20 cellular contexts compared by ENCODE assay signal in genomic region chr4:2095236-2096072, GRCh38. TPM values are rescaled to one million over a fixed set of nuclear protein-coding genes. Genes with fewer than 3 reads are reported as not detected.
DNase-seq lines count a peak whose midpoint lies in the region; ATAC-seq and FAIRE-seq lines count a peak whose summit lies in the region.
"Had no signal": no experiment of that assay in that cellular context is flagged by ENCODE, and none has a peak within 500 bp of the region (broad histone marks: within the 10 kb centered on the region; RNA-seq: fewer than 3 reads in every experiment).

No MANE protein-coding gene starts in this region.

- peaks cover 6% of the 10 kb centered on the region; the same call in 1 of the 2 replicates for H3K9me3 ChIP-seq in SJCRH30 (replicated peaks)
- H3K9me3 ChIP-seq: testis had no signal

- no peaks in the 10 kb centered on the region for H3K27me3 ChIP-seq in SJCRH30
- H3K27me3 ChIP-seq: breast epithelium, testis had no signal

- peak; percentile 61 for DNase-seq in HT1080 (ENCODE audit: low read depth)
- peak; percentile 56 to 78 for DNase-seq in SJCRH30
- DNase-seq in kidney tubule cell (ENCODE audit: low spot score), result peak; percentile 92
- DNase-seq in urothelium cell line (ENCODE audit: low spot score), result peak; percentile 70
- DNase-seq in NCI-H146 (lab: John Stamatoyannopoulos, UW), result no peak
- no peak for DNase-seq in stimulated activated naive CD8-positive, alpha-beta T cell treated with anti-CD3 and anti-CD28 coated beads, Interleukin-15, Interleukin-2, amounts not matched to agents 100 U/mL and 50 U/mL, for 24 hours
- DNase-seq in putamen (ENCODE audit: low spot score), result no peak
- DNase-seq: activated CD4-positive, alpha-beta T cell treated with anti-CD3 and anti-CD28 coated beads for 48 hours; activated CD8-positive, alpha-beta memory T cell treated with anti-CD3 and anti-CD28 coated beads, Interleukin-2, amount 10 ng/mL, durations not matched to agents 7 days and 5 days; AML-193; CD8-positive, alpha-beta T cell; GF-D8; Kasumi-1; NCI-H1092 treated with DMSO at 0.1 percent for 48 hours; NCI-H2081 treated with DMSO at 0.1 percent for 48 hours; testis had no signal

- no peaks in the 10 kb centered on the region for H3K36me3 ChIP-seq in SJCRH30
- H3K36me3 ChIP-seq: breast epithelium had no signal

- peaks cover 24% of the 10 kb centered on the region for H3K4me1 ChIP-seq in SJCRH30
- H3K4me1 ChIP-seq: breast epithelium, testis had no signal

- peak overlapping the region; percentile 33 for H3K27ac ChIP-seq in SJCRH30
- H3K27ac ChIP-seq: breast epithelium, testis had no signal

- FAIRE-seq in urothelium cell line (lab: Jason Lieb, UNC), result peak; percentile 50
- FAIRE-seq: colon had no signal

- H3K4me3 ChIP-seq in SJCRH30, result no peak overlapping the region
- H3K4me3 ChIP-seq: breast epithelium, testis had no signal

- no peak for ATAC-seq in stimulated activated naive CD8-positive, alpha-beta T cell treated with anti-CD3 and anti-CD28 coated beads, Interleukin-15, Interleukin-2, amounts not matched to agents 100 U/mL and 50 U/mL, for 24 hours
- ATAC-seq: activated CD8-positive, alpha-beta memory T cell treated with anti-CD3 and anti-CD28 coated beads, Interleukin-2, amount 10 ng/mL, durations not matched to agents 7 days and 5 days; CD8-positive, alpha-beta T cell; left lobe of liver; stimulated activated memory B cell treated with anti-CD40 and anti-IgM and Interleukin-4, amounts not matched to agents 10 μg/mL and 1 μg/mL and 100 μg/mL, for 72 hours had no signal

RNA-seq across cellular contexts. Expression of gene NAT8L, which starts 36.3 kb away (rescaled TPM):
- total RNA-seq in HT1080 (2014; rRNA removed; shearing (Covaris generic)), result 2.7 and 5.6 TPM in 2 replicates
- 4.1 TPM in 2 replicates for polyA plus RNA-seq in HT1080 (2015; cell fraction: cytosol; rRNA removed)
- polyA plus RNA-seq in HT1080 (2015; cell fraction: nucleus; rRNA removed), result 5.6 and 6.2 TPM in 2 replicates
- 1.5 and 1.7 TPM in 2 replicates for total RNA-seq in SJCRH30 (2014; rRNA removed; shearing (Covaris generic))

Comparison
In these comparisons a context has a peak if more than half of its experiments do, and no peak if none do; other contexts are left out.
1. DNase-seq: peak in HT1080 (single experiment), SJCRH30 (2 of 2), kidney tubule cell (single experiment) and urothelium cell line (single experiment); none in NCI-H146 (single experiment), stimulated activated naive CD8-positive, alpha-beta T cell treated with anti-CD3 and anti-CD28 coated beads, Interleukin-15, Interleukin-2, amounts not matched to agents 100 U/mL and 50 U/mL, for 24 hours (single experiment) and putamen (single experiment).